Comparison of ENCODE assay signal across 8 cellular contexts in the genomic region with DNA sequence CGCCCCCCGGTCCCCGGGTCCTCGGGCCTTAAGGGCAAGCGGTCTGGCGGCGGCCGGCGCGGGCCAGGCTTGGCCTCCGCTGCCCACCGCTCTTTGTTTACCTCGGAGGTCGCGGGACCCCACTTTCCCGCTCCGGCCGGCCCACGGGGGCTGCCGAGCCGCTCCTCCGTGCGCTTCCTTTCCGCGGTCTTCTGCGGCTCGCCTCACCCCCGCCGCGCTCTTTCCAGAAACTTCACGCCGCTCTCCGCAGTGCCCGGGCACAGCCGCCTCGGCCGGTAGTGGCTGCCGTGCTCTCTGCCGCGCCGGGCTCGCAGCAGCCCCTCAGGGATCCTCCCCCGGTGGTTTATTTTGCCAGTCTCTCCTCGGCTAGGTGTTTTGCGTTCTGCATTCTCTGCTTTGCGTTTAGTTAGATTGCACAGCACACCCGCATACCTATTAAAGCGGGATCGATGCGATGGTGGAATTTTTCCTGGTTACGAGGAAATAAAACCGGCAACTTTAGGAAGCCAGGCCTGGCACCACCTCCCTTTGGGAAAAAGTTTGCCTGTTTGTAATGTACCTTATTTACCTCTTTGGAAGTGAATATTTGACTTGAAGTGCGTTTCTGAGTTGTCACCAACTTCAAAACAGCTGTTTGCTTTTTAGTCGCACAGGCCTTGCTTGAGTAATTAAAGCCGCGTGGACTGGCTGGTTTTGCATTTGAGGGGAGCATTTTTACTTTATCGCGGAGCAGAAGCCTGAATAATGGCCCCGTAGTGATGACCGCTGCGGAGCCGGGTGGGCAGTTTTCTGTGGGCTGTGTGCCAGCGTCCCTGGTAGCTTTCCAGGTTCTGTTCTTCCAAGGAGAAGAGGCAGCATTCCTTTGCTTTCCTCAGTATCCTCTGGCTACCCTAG. TPM values are rescaled to one million over a fixed set of nuclear protein-coding genes. Genes with fewer than 3 reads are reported as not detected.
DNase-seq lines count a peak whose midpoint lies in the region; ATAC-seq and TF ChIP-seq lines count a peak whose summit lies in the region.

No MANE protein-coding gene starts in this region.

- CTCF ChIA-PET in BJ (lab: Yijun Ruan, JAX) = no interaction called here

- H3K9me3 ChIP-seq in SK-N-MC (ENCODE audit: low read depth, low read length) = no peaks in the 10 kb centered on the region
- no peaks in the 10 kb centered on the region for H3K9me3 ChIP-seq in heart left ventricle
- no peaks in the 10 kb centered on the region for H3K9me3 ChIP-seq in vagina

- H3K4me3 ChIP-seq in BJ (ENCODE audit: low read depth, low read length) (peak overlapping the region; percentile 92), SK-N-MC (peak overlapping the region; percentile 98), heart left ventricle (peak overlapping the region; percentile 64 to 100 (median 80)), vagina (peak overlapping the region; percentile 76 to 99)

- H3K9me3 Mint-ChIP-seq in activated naive CD8-positive, alpha-beta T cell treated with anti-CD3 and anti-CD28 coated beads, Interleukin-2, amount 10 ng/mL, durations not matched to agents 7 days and 5 days = no peaks in the 10 kb centered on the region

- no peak for TF ChIP-seq POLR2A in heart left ventricle (IDR thresholded peaks at IDR 0.05)
- TF ChIP-seq POLR2A in vagina (IDR thresholded peaks at IDR 0.05) = no peak

- intact Hi-C loops in heart left ventricle (cut with DNase I) = loop anchor here in 1 of 10 donors (5.0 kb wide), 1 partner anchor 50 kb away; a partner anchor contains a TSS
- intact Hi-C loops in vagina (cut with DNase I) = no loop called here

- ATAC-seq in GM19351 (IDR thresholded peaks at IDR 0.05; ENCODE audit: unreplicated experiment) = peak; percentile 51
- peak; percentile 41 for ATAC-seq in HG03460 (IDR thresholded peaks at IDR 0.05; ENCODE audit: unreplicated experiment)
- ATAC-seq in activated naive CD8-positive, alpha-beta T cell treated with anti-CD3 and anti-CD28 coated beads, Interleukin-2, amount 10 ng/mL, durations not matched to agents 7 days and 5 days (ENCODE audit: low read depth) = peak; percentile 57
- peak; percentile 29 to 82 (median 72) for ATAC-seq in heart left ventricle

- H3K4me1 ChIP-seq in heart left ventricle (peaks cover 0 to 45% (median 27%) of the 10 kb centered on the region in 12 donors), vagina (peaks cover 44% of the 10 kb centered on the region)

- peak overlapping the region; percentile 96 for H3K9ac ChIP-seq in SK-N-MC (ENCODE audit: insufficient read length)

- WGBS in heart left ventricle, 4 donors = 0 to 1% (median 0%) methylated on average over 38 to 63 of the region's 63 CpGs

- H3K4me1 Mint-ChIP-seq in activated naive CD8-positive, alpha-beta T cell treated with anti-CD3 and anti-CD28 coated beads, Interleukin-2, amount 10 ng/mL, durations not matched to agents 7 days and 5 days = peaks cover 29% of the 10 kb centered on the region

- H3K4me3 Mint-ChIP-seq in activated naive CD8-positive, alpha-beta T cell treated with anti-CD3 and anti-CD28 coated beads, Interleukin-2, amount 10 ng/mL, durations not matched to agents 7 days and 5 days = peak overlapping the region; percentile 94

- H3K27me3 Mint-ChIP-seq in activated naive CD8-positive, alpha-beta T cell treated with anti-CD3 and anti-CD28 coated beads, Interleukin-2, amount 10 ng/mL, durations not matched to agents 7 days and 5 days = no peaks in the 10 kb centered on the region

- POLR2A ChIA-PET in BJ (lab: Charles Lee) = no interaction called here
- POLR2A ChIA-PET in activated naive CD8-positive, alpha-beta T cell treated with anti-CD3 and anti-CD28 coated beads, Interleukin-2, amount 10 ng/mL, durations not matched to agents 7 days and 5 days (lab: Charles Lee) = interaction anchor here (0.7 to 0.8 kb wide), 2 partner anchors 10 to 18 kb away, joined by 3 read pairs; no protein-coding TSS in a partner anchor

- H3K27ac ChIP-seq in SK-N-MC (peak overlapping the region; percentile 62; the same call in 1 of the 2 replicates), heart left ventricle (peak overlapping the region; percentile 52 to 97 (median 92)), vagina (peak overlapping the region; percentile 99)

- no peak for DNase-seq in BJ (ENCODE audit: low read depth)
- no peak for DNase-seq in SK-N-MC (ENCODE audit: low read depth, low spot score)
- DNase-seq in activated naive CD8-positive, alpha-beta T cell treated with anti-CD3 and anti-CD28 coated beads, Interleukin-2, amount 10 ng/mL, durations not matched to agents 7 days and 5 days = peak; percentile 74
- DNase-seq in heart left ventricle = peak; percentile 26 to 75 (median 51)
- peak; percentile 38 for DNase-seq in pons (ENCODE audit: low spot score)
- no peak for DNase-seq in vagina (ENCODE audit: extremely low spot score in 2 of 2)

- no peaks in the 10 kb centered on the region for H3K36me3 ChIP-seq in BJ (ENCODE audit: control insufficient read depth, insufficient read depth, low read length)
- H3K36me3 ChIP-seq in SK-N-MC (ENCODE audit: insufficient read depth, low read length) = peaks cover 4% of the 10 kb centered on the region
- peaks cover 0 to under 1% (median 0%) of the 10 kb centered on the region in 9 donors for H3K36me3 ChIP-seq in heart left ventricle
- H3K36me3 ChIP-seq in vagina = no peaks in the 10 kb centered on the region

- TF ChIP-seq CTCF in BJ (IDR thresholded peaks at IDR 0.05; ENCODE audit: insufficient read depth, low read depth, low read length) (no peak), heart left ventricle (IDR thresholded peaks at IDR 0.05) (no peak), vagina (IDR thresholded peaks at IDR 0.05) (no peak)

- peak overlapping the region; percentile 92 for H3K27ac Mint-ChIP-seq in activated naive CD8-positive, alpha-beta T cell treated with anti-CD3 and anti-CD28 coated beads, Interleukin-2, amount 10 ng/mL, durations not matched to agents 7 days and 5 days

- H3K27me3 ChIP-seq in BJ (ENCODE audit: control insufficient read depth, insufficient read depth, low read length) = no peaks in the 10 kb centered on the region
- H3K27me3 ChIP-seq in heart left ventricle = no peaks in the 10 kb centered on the region
- H3K27me3 ChIP-seq in vagina = no peaks in the 10 kb centered on the region

- peaks cover 2% of the 10 kb centered on the region for H3K36me3 Mint-ChIP-seq in activated naive CD8-positive, alpha-beta T cell treated with anti-CD3 and anti-CD28 coated beads, Interleukin-2, amount 10 ng/mL, durations not matched to agents 7 days and 5 days

RNA-seq across cellular contexts. Expression of a gene that starts 0.8 kb away (rescaled TPM):
- polyA plus RNA-seq in BJ (2011; rRNA removed) = 4.8 and 9.1 TPM in 2 replicates
- 4.0 and 5.2 TPM in 2 replicates for polyA minus RNA-seq in BJ (2011; rRNA and poly(A)+ RNA removed)
- total RNA-seq in activated naive CD8-positive, alpha-beta T cell treated with anti-CD3 and anti-CD28 coated beads, Interleukin-2, amount 10 ng/mL, durations not matched to agents 7 days and 5 days = 10 to 100 TPM; 41.3 to 41.8 TPM
- total RNA-seq in heart left ventricle = 10 to 100 TPM in 1 of 9 donors, 1 to 10 TPM in 8; 4.2 to 10.7 (median 7.7) TPM
- 1 to 10 TPM; 3.6 to 6.2 TPM for polyA plus RNA-seq in heart left ventricle
- total RNA-seq in vagina = 30.2 TPM

RNA-seq across cellular contexts. Expression of a gene that starts 48.5 kb away (rescaled TPM):
- polyA plus RNA-seq in BJ (2011; rRNA removed) (5.2 and 8.7 TPM in 2 replicates), heart left ventricle (1 to 10 TPM; 8.8 to 9.2 TPM)
- 5.6 and 5.9 TPM in 2 replicates for polyA minus RNA-seq in BJ (2011; rRNA and poly(A)+ RNA removed)
- total RNA-seq in activated naive CD8-positive, alpha-beta T cell treated with anti-CD3 and anti-CD28 coated beads, Interleukin-2, amount 10 ng/mL, durations not matched to agents 7 days and 5 days = 10 to 100 TPM; 23.9 to 24.3 TPM
- total RNA-seq in heart left ventricle (10 to 100 TPM in 6 of 9 donors, 1 to 10 TPM in 3; 8.3 to 12.0 (median 10.7) TPM), vagina (17.2 TPM)

Comparison
In these comparisons a context has a peak if more than half of its experiments do, and no peak if none do; other contexts are left out.
1. DNase-seq: peak in activated naive CD8-positive, alpha-beta T cell treated with anti-CD3 and anti-CD28 coated beads, Interleukin-2, amount 10 ng/mL, durations not matched to agents 7 days and 5 days (single experiment), heart left ventricle (5 of 5) and pons (single experiment); none in BJ (single experiment), SK-N-MC (single experiment) and vagina (0 of 2).
2. Peak in every context shown above with its lines, with median percentiles within 50 percentile points of each other: H3K4me3 ChIP-seq, ATAC-seq and H3K27ac ChIP-seq.